2 cellular contexts compared by ENCODE assay signal in genomic region chr14:99822800-99823455, GRCh38.
TF ChIP-seq lines count a peak whose summit lies in the region.

No MANE protein-coding gene starts in this region.

TF ChIP-seq in GM23338, 12 proteins besides CTCF, POLR2A, EP300 and RAD21 (continued from another document):
- TF ChIP-seq REST (IDR thresholded peaks at IDR 0.05; ENCODE audit: unreplicated experiment) (no peak), NANOG (IDR thresholded peaks at IDR 0.05; ENCODE audit: borderline replicate concordance) (no peak), JUNB (IDR thresholded peaks at IDR 0.05; ENCODE audit: unreplicated experiment) (no peak), ZNF462 (CRISPR knock-in tag; IDR thresholded peaks at IDR 0.05) (no peak), STAT1 (IDR thresholded peaks at IDR 0.05; ENCODE audit: unreplicated experiment) (no peak)
TF ChIP-seq in GM23338: peak in this region for 0.

TF ChIP-seq in SK-N-SH, 30 proteins besides CTCF, POLR2A, EP300 and RAD21 (continued from another document):
- TF ChIP-seq REST (IDR thresholded peaks at IDR 0.05; ENCODE audit: low read depth, low read length): no peak
- no peak for TF ChIP-seq SIN3A (IDR thresholded peaks at IDR 0.05; ENCODE audit: borderline replicate concordance, low read depth, low read length)
- no peak for TF ChIP-seq TAF1 (IDR thresholded peaks at IDR 0.05; ENCODE audit: borderline replicate concordance, low read depth, low read length)
- no peak for TF ChIP-seq RFX5 (IDR thresholded peaks at IDR 0.05; ENCODE audit: low read length)
